Comparison of ENCODE assay signal across 24 cellular contexts in genomic region chr16:55019419-55020131, GRCh38.
"Had no signal": no experiment of that assay in that cellular context is flagged by ENCODE, and none has a peak within 500 bp of the region (broad histone marks: within the 10 kb centered on the region; RNA-seq: fewer than 3 reads in every experiment).

No MANE protein-coding gene starts in this region.

- H3K4me1 Mint-ChIP-seq: activated naive CD8-positive, alpha-beta T cell treated with anti-CD3 and anti-CD28 coated beads, Interleukin-2, amount 50 U/mL, for 24 hours; stimulated activated naive B cell treated with anti-CD40 and anti-IgM and Interleukin-4, amounts not matched to agents 10 μg/mL and 1 μg/mL and 100 μg/mL, for 72 hours had no signal

- FAIRE-seq: islet of Langerhans had no signal

- H3K36me3 Mint-ChIP-seq: stimulated activated naive B cell treated with anti-CD40 and anti-IgM and Interleukin-4, amounts not matched to agents 10 μg/mL and 1 μg/mL and 100 μg/mL, for 72 hours had no signal

- H3K4me3 Mint-ChIP-seq: activated naive CD4-positive, alpha-beta T cell treated with anti-CD3 and anti-CD28 coated beads for 36 hours; activated naive CD8-positive, alpha-beta T cell treated with anti-CD3 and anti-CD28 coated beads, Interleukin-2, amount 50 U/mL, for 24 hours; endodermal cell; nephron progenitor cell; stimulated activated naive B cell treated with anti-CD40 and anti-IgM and Interleukin-4, amounts not matched to agents 10 μg/mL and 1 μg/mL and 100 μg/mL, for 72 hours; WTC11 had no signal

- DNase-seq: activated CD8-positive, alpha-beta memory T cell treated with anti-CD3 and anti-CD28 coated beads for 24 hours; activated CD8-positive, alpha-beta memory T cell treated with anti-CD3 and anti-CD28 coated beads, Interleukin-2, amount 50 U/mL, for 4 hours; activated naive CD4-positive, alpha-beta T cell treated with anti-CD3 and anti-CD28 coated beads for 36 hours; activated naive CD8-positive, alpha-beta T cell treated with anti-CD3 and anti-CD28 coated beads, Interleukin-2, amount 50 U/mL, for 24 hours; activated T-cell treated with anti-CD3 and anti-CD28 coated beads, Interleukin-2, amount 50 U/mL, for 48 hours; cortex of kidney; endodermal cell; hypothalamus; left ventricle myocardium superior; mammary epithelial cell; nephron progenitor cell; posterior cingulate gyrus; sigmoid colon; stimulated activated CD4-positive, alpha-beta T cell treated with anti-CD3 and anti-CD28 coated beads, Interleukin-15, amount 100 ng/mL, for 24 hours; stimulated activated CD8-positive, alpha-beta memory T cell treated with anti-CD3 and anti-CD28 coated beads, Interleukin-4, amount 100 ng/mL, for 48 hours; stimulated activated naive B cell treated with anti-CD40 and anti-IgM and Interleukin-4, amounts not matched to agents 10 μg/mL and 1 μg/mL and 100 μg/mL, for 72 hours; T-helper 9 cell; transverse colon had no signal

- H3K4me3 ChIP-seq: cardiac muscle cell, gastroesophageal sphincter, sigmoid colon, smooth muscle cell, transverse colon had no signal

- H3K27ac ChIP-seq: cardiac muscle cell, epithelial cell of prostate, gastroesophageal sphincter, sigmoid colon, transverse colon had no signal

- H3K27ac Mint-ChIP-seq: activated naive CD4-positive, alpha-beta T cell treated with anti-CD3 and anti-CD28 coated beads for 36 hours; activated naive CD8-positive, alpha-beta T cell treated with anti-CD3 and anti-CD28 coated beads, Interleukin-2, amount 50 U/mL, for 24 hours; endodermal cell; nephron progenitor cell; stimulated activated naive B cell treated with anti-CD40 and anti-IgM and Interleukin-4, amounts not matched to agents 10 μg/mL and 1 μg/mL and 100 μg/mL, for 72 hours; WTC11 had no signal

- H3K4me2 ChIP-seq: smooth muscle cell had no signal

- ATAC-seq: activated naive CD8-positive, alpha-beta T cell treated with anti-CD3 and anti-CD28 coated beads, Interleukin-2, amount 50 U/mL, for 24 hours; gastroesophageal sphincter; left ventricle myocardium superior; stimulated activated naive B cell treated with anti-CD40 and anti-IgM and Interleukin-4, amounts not matched to agents 10 μg/mL and 1 μg/mL and 100 μg/mL, for 72 hours; WTC11 had no signal

- H3K36me3 ChIP-seq: cardiac muscle cell, gastroesophageal sphincter, sigmoid colon, transverse colon had no signal

- H3K4me1 ChIP-seq: gastroesophageal sphincter, sigmoid colon, transverse colon had no signal
